In the genomic region with DNA sequence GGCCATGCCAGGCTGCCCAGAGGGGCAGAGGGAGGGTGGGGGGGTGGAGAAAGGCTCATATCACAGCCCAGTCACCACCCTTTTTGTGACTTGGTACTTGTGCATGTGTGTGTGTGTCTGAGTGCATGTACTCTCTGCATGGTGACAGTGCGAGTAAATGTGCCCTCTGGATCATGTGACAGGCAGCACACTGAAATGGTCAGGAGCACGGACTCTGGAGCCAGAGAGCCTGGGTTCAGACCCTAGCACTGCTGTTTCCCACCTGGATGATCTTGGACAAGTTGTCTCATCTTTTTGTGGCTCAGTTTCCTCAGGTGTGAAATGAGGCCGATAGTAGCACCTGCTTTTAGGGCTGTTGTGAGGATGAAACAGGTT, we compare ENCODE assay signal across 1 cellular context.
TF ChIP-seq lines count a peak whose summit lies in the region.

No MANE protein-coding gene starts in this region.

TF ChIP-seq in GM23338, 12 proteins besides CTCF, POLR2A, EP300 and RAD21 (continued from another document):
- no peak for TF ChIP-seq ZNF331 (CRISPR knock-in tag; IDR thresholded peaks at IDR 0.05; ENCODE audit: low read depth)
